9 cellular contexts compared by ENCODE assay signal in the genomic region with DNA sequence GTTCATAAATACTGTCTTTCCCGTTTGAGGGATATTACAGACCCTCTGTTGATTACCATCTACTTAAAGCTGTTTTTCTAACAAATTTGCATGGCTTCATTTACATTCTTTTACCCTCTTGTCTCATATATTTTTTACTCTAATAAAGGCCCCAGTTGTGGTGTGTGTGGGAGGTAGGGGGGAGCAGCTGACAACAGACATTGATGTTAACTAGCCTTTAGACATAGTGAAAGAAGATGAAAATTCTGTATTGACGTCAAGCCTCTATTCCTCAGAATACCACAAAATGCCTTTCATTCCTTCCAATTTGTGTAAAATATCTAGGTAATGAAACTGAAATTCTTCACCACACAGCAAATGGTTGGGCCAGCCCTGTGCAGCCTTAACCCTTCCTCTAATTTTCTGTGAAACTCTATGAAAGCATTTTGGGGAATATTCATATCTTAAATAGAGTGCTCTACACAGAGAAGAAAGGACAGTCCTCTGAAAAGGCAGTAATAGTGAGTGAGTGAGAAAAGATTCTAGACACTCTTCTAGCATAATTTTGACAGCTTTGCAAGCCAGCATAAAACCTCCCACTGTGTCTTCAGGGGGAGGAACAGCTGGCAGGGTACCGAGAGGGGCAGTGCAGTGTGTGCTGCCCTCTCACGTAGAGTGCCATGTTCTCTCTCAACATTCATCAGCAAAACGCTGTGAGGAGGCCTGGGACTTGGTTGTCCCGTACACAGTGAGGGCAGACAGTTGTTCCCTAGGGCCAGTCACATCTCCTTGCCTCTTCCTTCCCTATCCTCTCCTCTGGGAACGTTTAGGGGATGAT. TPM values are rescaled to one million over a fixed set of nuclear protein-coding genes. Genes with fewer than 3 reads are reported as not detected.
DNase-seq lines count a peak whose midpoint lies in the region; ATAC-seq and TF ChIP-seq lines count a peak whose summit lies in the region.
"Had no signal": no experiment of that assay in that cellular context is flagged by ENCODE, and none has a peak within 500 bp of the region (broad histone marks: within the 10 kb centered on the region; RNA-seq: fewer than 3 reads in every experiment).

No MANE protein-coding gene starts in this region.

- no peak overlapping the region for H3K4me3 ChIP-seq in heart right ventricle
- H3K4me3 ChIP-seq in left ventricle myocardium inferior: no peak overlapping the region

- 59% methylated on average over 7 of the region's 7 CpGs for WGBS in heart right ventricle, 2 donors

- H3K27me3 ChIP-seq in heart right ventricle: no peaks in the 10 kb centered on the region
- no peaks in the 10 kb centered on the region for H3K27me3 ChIP-seq in left ventricle myocardium inferior (ENCODE audit: low read depth)
- H3K27me3 ChIP-seq: neutrophil had no signal

- H3K36me3 ChIP-seq in heart right ventricle: peaks cover 0 to 63% (median 9%) of the 10 kb centered on the region in 9 donors
- H3K36me3 ChIP-seq in left ventricle myocardium inferior: peaks cover 17% of the 10 kb centered on the region
- H3K36me3 ChIP-seq: neutrophil had no signal

- no peak for TF ChIP-seq CTCF in heart right ventricle (IDR thresholded peaks at IDR 0.05)
- TF ChIP-seq CTCF in left ventricle myocardium inferior (IDR thresholded peaks at IDR 0.05; ENCODE audit: borderline replicate concordance): no peak

- DNase-seq in heart right ventricle (no peak), left ventricle myocardium inferior (no peak), NCI-H226 (peak; percentile 94), epithelial cell of prostate (ENCODE audit: low read depth, low spot score) (no peak), germinal center (ENCODE audit: low spot score) (no peak), NCI-H1694 (lab: John Stamatoyannopoulos, UW) (no peak)
- DNase-seq in stimulated activated CD8-positive, alpha-beta memory T cell treated with anti-CD3 and anti-CD28 coated beads, Interleukin-4, amount 100 ng/mL, for 48 hours: peak; percentile 73

- H3K9me3 ChIP-seq in heart right ventricle (no peaks in the 10 kb centered on the region), left ventricle myocardium inferior (replicated peaks) (no peaks in the 10 kb centered on the region)
- H3K9me3 ChIP-seq: neutrophil had no signal

- H3K27ac ChIP-seq in heart right ventricle (peak overlapping the region in 7 of 10 donors; percentile 8 to 72 (median 12)), left ventricle myocardium inferior (replicated peaks) (no peak overlapping the region), epithelial cell of prostate (peak overlapping the region; percentile 81)
- H3K27ac ChIP-seq: neutrophil had no signal

- intact Hi-C loops in heart right ventricle (cut with DNase I): loop anchor here in 8 of 10 donors (5.0 to 10.0 kb wide), 3 partner anchors 108 to 128 kb away; no protein-coding TSS in a partner anchor
- intact Hi-C loops in left ventricle myocardium inferior (cut with micrococcal nuclease): no loop called here

- ATAC-seq in heart right ventricle: peak in 4 of 8 donors; percentile 13 to 37 (median 24)
- ATAC-seq in GM19397 (IDR thresholded peaks at IDR 0.05; ENCODE audit: unreplicated experiment): no peak

- H3K4me1 ChIP-seq in heart right ventricle: peaks cover 0 to 58% (median 50%) of the 10 kb centered on the region in 9 donors
- H3K4me1 ChIP-seq in left ventricle myocardium inferior: peaks cover 51% of the 10 kb centered on the region

RNA-seq across cellular contexts. Expression of gene CERS5, which starts 20.1 kb away (rescaled TPM):
- total RNA-seq in heart right ventricle: 10 to 100 TPM in 8 of 10 donors, 1 to 10 TPM in 2; 8.3 to 15.6 (median 11.4) TPM
- polyA plus RNA-seq in heart right ventricle: 10 to 100 TPM; 19.2 to 51.7 TPM
- total RNA-seq in left ventricle myocardium inferior: 7.6 TPM

Comparison
In these comparisons a context has a peak if more than half of its experiments do, and no peak if none do; other contexts are left out.
1. DNase-seq: peak in NCI-H226 (single experiment) and stimulated activated CD8-positive, alpha-beta memory T cell treated with anti-CD3 and anti-CD28 coated beads, Interleukin-4, amount 100 ng/mL, for 48 hours (single experiment); none in heart right ventricle (0 of 2), left ventricle myocardium inferior (single experiment), epithelial cell of prostate (single experiment), germinal center (single experiment) and NCI-H1694 (single experiment).